14 cellular contexts compared by ENCODE assay signal in the genomic region with DNA sequence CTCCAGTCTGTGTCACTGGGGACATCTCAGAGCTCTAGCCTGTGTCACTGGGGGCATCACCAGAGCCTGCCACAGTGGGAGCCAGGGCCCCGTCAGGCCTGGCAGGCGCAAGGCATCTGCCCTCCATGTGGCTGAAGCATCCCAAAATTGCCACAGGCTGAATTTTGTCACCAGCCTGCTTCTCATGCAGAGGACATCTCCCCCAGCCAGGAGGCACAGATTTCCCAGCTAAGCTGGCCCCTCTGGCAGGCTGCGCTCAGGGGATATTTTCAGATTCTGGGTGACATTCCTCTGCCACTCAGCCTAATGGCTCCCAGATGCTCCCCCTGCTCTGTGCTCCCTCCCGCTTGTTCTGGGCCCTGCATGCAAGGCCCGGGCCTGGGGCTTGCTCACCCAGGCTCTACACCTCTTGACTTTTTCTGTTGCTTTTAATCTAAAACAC.
DNase-seq lines count a peak whose midpoint lies in the region; ATAC-seq and TF ChIP-seq lines count a peak whose summit lies in the region.
"Had no signal": no experiment of that assay in that cellular context is flagged by ENCODE, and none has a peak within 500 bp of the region (broad histone marks: within the 10 kb centered on the region; RNA-seq: fewer than 3 reads in every experiment).

No MANE protein-coding gene starts in this region.

- ATAC-seq in lower lobe of right lung, result peak; percentile 14 to 43
- no peak for ATAC-seq in HG03159 (IDR thresholded peaks at IDR 0.05; ENCODE audit: unreplicated experiment)
- no peak for ATAC-seq in GM18520 (IDR thresholded peaks at IDR 0.05; ENCODE audit: unreplicated experiment)
- ATAC-seq: stimulated activated naive B cell treated with anti-CD40 and anti-IgM and Interleukin-4, amounts not matched to agents 10 μg/mL and 1 μg/mL and 100 μg/mL, for 72 hours had no signal

- no peaks in the 10 kb centered on the region for H3K36me3 ChIP-seq in brain microvascular endothelial cell (replicated peaks)
- H3K36me3 ChIP-seq in lower lobe of right lung, result no peaks in the 10 kb centered on the region
- H3K36me3 ChIP-seq: SJCRH30 had no signal

- H3K4me1 ChIP-seq in lower lobe of right lung, result peaks cover 16% of the 10 kb centered on the region
- H3K4me1 ChIP-seq: SJCRH30 had no signal

- no peak for DNase-seq in HFFc6
- DNase-seq in brain microvascular endothelial cell, result no peak
- no peak for DNase-seq in lower lobe of right lung
- DNase-seq in activated T-helper 2 cell treated with anti-CD3 and anti-CD28 coated beads, Interferon-gamma antibody, Interleukin-2, Interleukin-4, amounts not matched to agents 10 μg/mL and 5 μg/mL and 100 μg/mL, durations not matched to agents 14 hours and 24 hours and 36 hours (ENCODE audit: low spot score), result no peak
- no peak for DNase-seq in HuH-7.5 (ENCODE audit: low spot score)
- DNase-seq: activated naive CD8-positive, alpha-beta T cell treated with anti-CD3 and anti-CD28 coated beads, Interleukin-2, amount 10 ng/mL, durations not matched to agents 7 days and 5 days; NCI-H2029; stimulated activated CD4-positive, alpha-beta T cell treated with anti-CD3 and anti-CD28 coated beads, Interleukin-2, amount 100 ng/mL, for 48 hours; stimulated activated naive B cell treated with anti-CD40 and anti-IgM and Interleukin-4, amounts not matched to agents 10 μg/mL and 1 μg/mL and 100 μg/mL, for 72 hours had no signal

- H3K4me1 Mint-ChIP-seq in HFFc6 (ENCODE audit: low read depth), result peaks cover 83% of the 10 kb centered on the region
- peaks cover 4% of the 10 kb centered on the region for H3K4me1 Mint-ChIP-seq in activated T-helper 2 cell treated with anti-CD3 and anti-CD28 coated beads, Interferon-gamma antibody, Interleukin-2, Interleukin-4, amounts not matched to agents 10 μg/mL and 5 μg/mL and 100 μg/mL, durations not matched to agents 14 hours and 24 hours and 36 hours (ENCODE audit: low read depth)
- H3K4me1 Mint-ChIP-seq: CD14-positive monocyte had no signal

- in situ Hi-C loops in brain microvascular endothelial cell (cut with HindIII; ENCODE audit: low pct_ligation_motif_present, low sequenced_read_pairs), result no loop called here

- no peaks in the 10 kb centered on the region for H3K9me3 ChIP-seq in lower lobe of right lung
- H3K9me3 ChIP-seq: SJCRH30 had no signal

- peak overlapping the region; percentile 96 for H3K27ac Mint-ChIP-seq in HFFc6
- H3K27ac Mint-ChIP-seq in activated T-helper 2 cell treated with anti-CD3 and anti-CD28 coated beads, Interferon-gamma antibody, Interleukin-2, Interleukin-4, amounts not matched to agents 10 μg/mL and 5 μg/mL and 100 μg/mL, durations not matched to agents 14 hours and 24 hours and 36 hours, result no peak overlapping the region
- H3K27ac Mint-ChIP-seq: activated naive CD8-positive, alpha-beta T cell treated with anti-CD3 and anti-CD28 coated beads, Interleukin-2, amount 10 ng/mL, durations not matched to agents 7 days and 5 days; stimulated activated naive B cell treated with anti-CD40 and anti-IgM and Interleukin-4, amounts not matched to agents 10 μg/mL and 1 μg/mL and 100 μg/mL, for 72 hours had no signal

- peaks cover 12% of the 10 kb centered on the region for H3K36me3 Mint-ChIP-seq in HFFc6 (ENCODE audit: low read depth)
- H3K36me3 Mint-ChIP-seq in activated T-helper 2 cell treated with anti-CD3 and anti-CD28 coated beads, Interferon-gamma antibody, Interleukin-2, Interleukin-4, amounts not matched to agents 10 μg/mL and 5 μg/mL and 100 μg/mL, durations not matched to agents 14 hours and 24 hours and 36 hours (ENCODE audit: low read depth), result no peaks in the 10 kb centered on the region
- H3K36me3 Mint-ChIP-seq: activated naive CD8-positive, alpha-beta T cell treated with anti-CD3 and anti-CD28 coated beads, Interleukin-2, amount 10 ng/mL, durations not matched to agents 7 days and 5 days; CD14-positive monocyte; stimulated activated naive B cell treated with anti-CD40 and anti-IgM and Interleukin-4, amounts not matched to agents 10 μg/mL and 1 μg/mL and 100 μg/mL, for 72 hours had no signal

- H3K27ac ChIP-seq in brain microvascular endothelial cell (peak overlapping the region; percentile 77), lower lobe of right lung (peak overlapping the region; percentile 49), skin epidermis (peak overlapping the region in 19 of 21 experiments; percentile 15 to 81 (median 66))
- H3K27ac ChIP-seq: SJCRH30 had no signal

- no peaks in the 10 kb centered on the region for H3K27me3 ChIP-seq in brain microvascular endothelial cell (replicated peaks)
- H3K27me3 ChIP-seq in lower lobe of right lung (ENCODE audit: low read depth), result no peaks in the 10 kb centered on the region
- H3K27me3 ChIP-seq: SJCRH30 had no signal

- H3K4me3 ChIP-seq in brain microvascular endothelial cell (ENCODE audit: low read depth, low read length), result no peak overlapping the region
- H3K4me3 ChIP-seq in lower lobe of right lung, result no peak overlapping the region
- no peak overlapping the region for H3K4me3 ChIP-seq in skin epidermis

- no peaks in the 10 kb centered on the region for H3K9me3 Mint-ChIP-seq in HFFc6
- no peaks in the 10 kb centered on the region for H3K9me3 Mint-ChIP-seq in activated T-helper 2 cell treated with anti-CD3 and anti-CD28 coated beads, Interferon-gamma antibody, Interleukin-2, Interleukin-4, amounts not matched to agents 10 μg/mL and 5 μg/mL and 100 μg/mL, durations not matched to agents 14 hours and 24 hours and 36 hours
- H3K9me3 Mint-ChIP-seq: activated naive CD8-positive, alpha-beta T cell treated with anti-CD3 and anti-CD28 coated beads, Interleukin-2, amount 10 ng/mL, durations not matched to agents 7 days and 5 days; stimulated activated naive B cell treated with anti-CD40 and anti-IgM and Interleukin-4, amounts not matched to agents 10 μg/mL and 1 μg/mL and 100 μg/mL, for 72 hours had no signal

- TF ChIP-seq CTCF in HFFc6 (IDR thresholded peaks at IDR 0.05), result 0 out of 2 replicates have a peak, but pooled peaks have one; percentile 6
- no peak for TF ChIP-seq CTCF in brain microvascular endothelial cell (IDR thresholded peaks at IDR 0.05; ENCODE audit: low read depth, low read length, missing control alignments)
- TF ChIP-seq CTCF in lower lobe of right lung (IDR thresholded peaks at IDR 0.05), result no peak

- H3K4me3 Mint-ChIP-seq in HFFc6, result peak overlapping the region; percentile 68
- H3K4me3 Mint-ChIP-seq in activated T-helper 2 cell treated with anti-CD3 and anti-CD28 coated beads, Interferon-gamma antibody, Interleukin-2, Interleukin-4, amounts not matched to agents 10 μg/mL and 5 μg/mL and 100 μg/mL, durations not matched to agents 14 hours and 24 hours and 36 hours (ENCODE audit: low read depth), result no peak overlapping the region
- H3K4me3 Mint-ChIP-seq: activated naive CD8-positive, alpha-beta T cell treated with anti-CD3 and anti-CD28 coated beads, Interleukin-2, amount 10 ng/mL, durations not matched to agents 7 days and 5 days; stimulated activated naive B cell treated with anti-CD40 and anti-IgM and Interleukin-4, amounts not matched to agents 10 μg/mL and 1 μg/mL and 100 μg/mL, for 72 hours had no signal

- H3K27me3 Mint-ChIP-seq in HFFc6 (ENCODE audit: insufficient read depth), result peaks cover 3% of the 10 kb centered on the region; the same call in 1 of the 2 replicates
- peaks cover 7% of the 10 kb centered on the region for H3K27me3 Mint-ChIP-seq in activated T-helper 2 cell treated with anti-CD3 and anti-CD28 coated beads, Interferon-gamma antibody, Interleukin-2, Interleukin-4, amounts not matched to agents 10 μg/mL and 5 μg/mL and 100 μg/mL, durations not matched to agents 14 hours and 24 hours and 36 hours (ENCODE audit: low read depth)

- intact Hi-C loops in lower lobe of right lung (cut with DNase I), result no loop called here
- intact Hi-C loops in activated T-helper 2 cell treated with anti-CD3 and anti-CD28 coated beads, Interferon-gamma antibody, Interleukin-2, Interleukin-4, amounts not matched to agents 10 μg/mL and 5 μg/mL and 100 μg/mL, durations not matched to agents 14 hours and 24 hours and 36 hours (cut with micrococcal nuclease), result no loop called here

Comparison
In these comparisons a context has a peak if more than half of its experiments do, and no peak if none do; other contexts are left out.
1. ATAC-seq: peak in lower lobe of right lung (2 of 2); none in HG03159 (single experiment) and GM18520 (single experiment).
2. Peak in every context shown above with its lines, with median percentiles within 50 percentile points of each other: H3K27ac ChIP-seq.